21 cellular contexts compared by ENCODE assay signal in genomic region chr3:178699810-178700209, GRCh38.
DNase-seq lines count a peak whose midpoint lies in the region; TF ChIP-seq lines count a peak whose summit lies in the region.
"Had no signal": no experiment of that assay in that cellular context is flagged by ENCODE, and none has a peak within 500 bp of the region (broad histone marks: within the 10 kb centered on the region; RNA-seq: fewer than 3 reads in every experiment).

No MANE protein-coding gene starts in this region.

- H3K79me2 ChIP-seq in MM.1S (ENCODE audit: low read length) = no peaks in the 10 kb centered on the region

- no peak overlapping the region for H3K9ac ChIP-seq in MM.1S (ENCODE audit: low read length)

- H3K9me3 ChIP-seq in MM.1S (replicated peaks; ENCODE audit: insufficient read depth, low read length) = no peaks in the 10 kb centered on the region
- H3K9me3 ChIP-seq: pancreas had no signal

- in situ Hi-C loops in ACHN (cut with HindIII; ENCODE audit: low pct_ligation_motif_present, low pct_unique_long_range_greater_than_20kb, low sequenced_read_pairs) = no loop called here
- in situ Hi-C loops in G401 (cut with HindIII; ENCODE audit: low sequenced_read_pairs) = no loop called here

- H3K4me3 ChIP-seq in epithelial cell of proximal tubule (ENCODE audit: low read depth, low read length) (no peak overlapping the region), MM.1S (ENCODE audit: low read length) (no peak overlapping the region)
- H3K4me3 ChIP-seq: ascending aorta, lung, pancreas, PC-9 had no signal

- H3K27ac ChIP-seq in MM.1S (ENCODE audit: low read length) = no peak overlapping the region
- H3K27ac ChIP-seq: ascending aorta, pancreas, PC-9 had no signal

- H3K9me2 ChIP-seq in MM.1S (replicated peaks; ENCODE audit: insufficient read depth, low read length) = no peaks in the 10 kb centered on the region

- peak; percentile 2 for DNase-seq in ACHN
- DNase-seq in G401 (ENCODE audit: low spot score) = peak; percentile 12
- DNase-seq in NCI-H1105 treated with DMSO at 0.1 percent for 48 hours (lab: John Stamatoyannopoulos, UW) = peak; percentile 68
- DNase-seq in epithelial cell of proximal tubule (ENCODE audit: low read depth) = peak; percentile 44
- no peak for DNase-seq in 8988T
- DNase-seq in HT-29 (ENCODE audit: low spot score) = no peak
- DNase-seq in GM20000 (ENCODE audit: low spot score) = no peak
- DNase-seq in MM.1S = no peak
- DNase-seq: activated CD4-positive, alpha-beta T cell treated with anti-CD3 and anti-CD28 coated beads for 4 hours; activated CD8-positive, alpha-beta memory T cell treated with anti-CD3 and anti-CD28 coated beads, Interleukin-2, amount 50 U/mL, for 48 hours; activated gamma-delta T cell treated with Interleukin-2 at 50 U/mL for 16 hours; dermis blood vessel endothelial cell; erythroblast; naive B cell; NCI-H1694; NCI-H526; PC-9; stimulated activated CD4-positive, alpha-beta T cell treated with anti-CD3 and anti-CD28 coated beads, Interleukin-2, amount 100 ng/mL, for 24 hours had no signal

- no peaks in the 10 kb centered on the region for H3K36me3 ChIP-seq in MM.1S (replicated peaks; ENCODE audit: insufficient read depth, low read length)
- H3K36me3 ChIP-seq: ascending aorta, pancreas had no signal

- H3K4me1 ChIP-seq in MM.1S (ENCODE audit: low read length) = peaks cover under 1% of the 10 kb centered on the region
- H3K4me1 ChIP-seq: pancreas had no signal

- H4K20me1 ChIP-seq in MM.1S (ENCODE audit: insufficient read depth, low read length) = no peaks in the 10 kb centered on the region

- H3K27me3 ChIP-seq in MM.1S (replicated peaks; ENCODE audit: insufficient read depth, low read length) = no peaks in the 10 kb centered on the region
- H3K27me3 ChIP-seq: ascending aorta, pancreas had no signal

- H3F3A ChIP-seq in MM.1S (ENCODE audit: insufficient read depth, low read length) = no peaks in the 10 kb centered on the region

- TF ChIP-seq CTCF in epithelial cell of proximal tubule (conservative IDR thresholded peaks at IDR 0.05; ENCODE audit: low read depth, low read length) = no peak
- no peak for TF ChIP-seq CTCF in GM20000 (IDR thresholded peaks at IDR 0.05; ENCODE audit: extremely low read depth, missing control alignments)
- no peak for TF ChIP-seq CTCF in MM.1S (IDR thresholded peaks at IDR 0.05; ENCODE audit: low read length)

- H2AFZ ChIP-seq in MM.1S (ENCODE audit: low read length) = no peak overlapping the region
- H2AFZ ChIP-seq: PC-9 had no signal

- no peak overlapping the region for H3K4me2 ChIP-seq in MM.1S (ENCODE audit: low read depth, low read length)
- H3K4me2 ChIP-seq: PC-9 had no signal

Comparison
In these comparisons a context has a peak if more than half of its experiments do, and no peak if none do; other contexts are left out.
1. DNase-seq: peak in ACHN (single experiment), G401 (single experiment), NCI-H1105 treated with DMSO at 0.1 percent for 48 hours (single experiment) and epithelial cell of proximal tubule (single experiment); none in 8988T (single experiment), HT-29 (single experiment), GM20000 (single experiment) and MM.1S (single experiment).